1 cellular context compared by ENCODE assay signal in genomic region chr20:47120346-47120745, GRCh38.
TF ChIP-seq lines count a peak whose summit lies in the region.

No MANE protein-coding gene starts in this region.

TF ChIP-seq in HepG2, 621 proteins besides CTCF, POLR2A, EP300 and RAD21 (continued from another document):
- TF ChIP-seq ZNF574 (CRISPR knock-in tag; IDR thresholded peaks at IDR 0.05) (no peak), ATF7 (IDR thresholded peaks at IDR 0.05) (no peak), ATF7 (CRISPR knock-in tag; IDR thresholded peaks at IDR 0.05) (no peak), HDAC6 (IDR thresholded peaks at IDR 0.05; ENCODE audit: low read depth, low read length) (no peak), ZSCAN12 (CRISPR knock-in tag; IDR thresholded peaks at IDR 0.05) (no peak), SKI (IDR thresholded peaks at IDR 0.05; ENCODE audit: partially characterized antibody) (no peak), ZNF746 (CRISPR knock-in tag; IDR thresholded peaks at IDR 0.05) (no peak), ZNF235 (CRISPR knock-in tag; IDR thresholded peaks at IDR 0.05; ENCODE audit: borderline replicate concordance) (no peak)
TF ChIP-seq in HepG2: peak in this region for 0.
